Comparison of ENCODE assay signal across 2 cellular contexts in the genomic region with DNA sequence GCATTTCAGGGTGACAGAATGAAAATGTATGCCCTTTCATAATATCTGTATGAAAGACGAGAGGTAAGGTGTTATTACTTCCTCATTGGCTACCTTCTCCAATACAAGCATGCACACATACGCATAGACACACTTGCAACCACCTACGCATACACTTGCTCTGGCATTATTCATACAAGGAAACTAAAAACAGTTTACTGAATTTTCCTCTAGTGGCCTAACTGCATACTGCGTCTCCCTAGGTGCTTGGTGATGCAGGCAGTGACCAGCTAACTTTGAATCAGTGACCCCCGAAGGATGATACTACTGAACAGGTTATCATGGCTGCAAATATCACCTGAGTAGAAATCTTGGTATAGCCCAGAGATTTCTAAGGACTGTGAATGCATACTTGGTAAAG.
TF ChIP-seq lines count a peak whose summit lies in the region.

No MANE protein-coding gene starts in this region.

TF ChIP-seq in GM23338, 12 proteins besides CTCF, POLR2A, EP300 and RAD21 (continued from another document):
- TF ChIP-seq, protein P1, sequence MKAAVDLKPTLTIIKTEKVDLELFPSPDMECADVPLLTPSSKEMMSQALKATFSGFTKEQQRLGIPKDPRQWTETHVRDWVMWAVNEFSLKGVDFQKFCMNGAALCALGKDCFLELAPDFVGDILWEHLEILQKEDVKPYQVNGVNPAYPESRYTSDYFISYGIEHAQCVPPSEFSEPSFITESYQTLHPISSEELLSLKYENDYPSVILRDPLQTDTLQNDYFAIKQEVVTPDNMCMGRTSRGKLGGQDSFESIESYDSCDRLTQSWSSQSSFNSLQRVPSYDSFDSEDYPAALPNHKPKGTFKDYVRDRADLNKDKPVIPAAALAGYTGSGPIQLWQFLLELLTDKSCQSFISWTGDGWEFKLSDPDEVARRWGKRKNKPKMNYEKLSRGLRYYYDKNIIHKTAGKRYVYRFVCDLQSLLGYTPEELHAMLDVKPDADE (IDR thresholded peaks at IDR 0.05) = no peak
TF ChIP-seq in GM23338: peak in this region for 0.

TF ChIP-seq in WTC11, 78 proteins besides CTCF, POLR2A, EP300 and RAD21 (continued from another document):
- TF ChIP-seq, protein P2, sequence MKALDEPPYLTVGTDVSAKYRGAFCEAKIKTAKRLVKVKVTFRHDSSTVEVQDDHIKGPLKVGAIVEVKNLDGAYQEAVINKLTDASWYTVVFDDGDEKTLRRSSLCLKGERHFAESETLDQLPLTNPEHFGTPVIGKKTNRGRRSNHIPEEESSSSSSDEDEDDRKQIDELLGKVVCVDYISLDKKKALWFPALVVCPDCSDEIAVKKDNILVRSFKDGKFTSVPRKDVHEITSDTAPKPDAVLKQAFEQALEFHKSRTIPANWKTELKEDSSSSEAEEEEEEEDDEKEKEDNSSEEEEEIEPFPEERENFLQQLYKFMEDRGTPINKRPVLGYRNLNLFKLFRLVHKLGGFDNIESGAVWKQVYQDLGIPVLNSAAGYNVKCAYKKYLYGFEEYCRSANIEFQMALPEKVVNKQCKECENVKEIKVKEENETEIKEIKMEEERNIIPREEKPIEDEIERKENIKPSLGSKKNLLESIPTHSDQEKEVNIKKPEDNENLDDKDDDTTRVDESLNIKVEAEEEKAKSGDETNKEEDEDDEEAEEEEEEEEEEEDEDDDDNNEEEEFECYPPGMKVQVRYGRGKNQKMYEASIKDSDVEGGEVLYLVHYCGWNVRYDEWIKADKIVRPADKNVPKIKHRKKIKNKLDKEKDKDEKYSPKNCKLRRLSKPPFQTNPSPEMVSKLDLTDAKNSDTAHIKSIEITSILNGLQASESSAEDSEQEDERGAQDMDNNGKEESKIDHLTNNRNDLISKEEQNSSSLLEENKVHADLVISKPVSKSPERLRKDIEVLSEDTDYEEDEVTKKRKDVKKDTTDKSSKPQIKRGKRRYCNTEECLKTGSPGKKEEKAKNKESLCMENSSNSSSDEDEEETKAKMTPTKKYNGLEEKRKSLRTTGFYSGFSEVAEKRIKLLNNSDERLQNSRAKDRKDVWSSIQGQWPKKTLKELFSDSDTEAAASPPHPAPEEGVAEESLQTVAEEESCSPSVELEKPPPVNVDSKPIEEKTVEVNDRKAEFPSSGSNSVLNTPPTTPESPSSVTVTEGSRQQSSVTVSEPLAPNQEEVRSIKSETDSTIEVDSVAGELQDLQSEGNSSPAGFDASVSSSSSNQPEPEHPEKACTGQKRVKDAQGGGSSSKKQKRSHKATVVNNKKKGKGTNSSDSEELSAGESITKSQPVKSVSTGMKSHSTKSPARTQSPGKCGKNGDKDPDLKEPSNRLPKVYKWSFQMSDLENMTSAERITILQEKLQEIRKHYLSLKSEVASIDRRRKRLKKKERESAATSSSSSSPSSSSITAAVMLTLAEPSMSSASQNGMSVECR (CRISPR knock-in tag; IDR thresholded peaks at IDR 0.05; ENCODE audit: borderline replicate concordance) = no peak
- no peak for TF ChIP-seq ZNF263 (CRISPR knock-in tag; IDR thresholded peaks at IDR 0.05; ENCODE audit: low read depth)
- TF ChIP-seq, protein P3, sequence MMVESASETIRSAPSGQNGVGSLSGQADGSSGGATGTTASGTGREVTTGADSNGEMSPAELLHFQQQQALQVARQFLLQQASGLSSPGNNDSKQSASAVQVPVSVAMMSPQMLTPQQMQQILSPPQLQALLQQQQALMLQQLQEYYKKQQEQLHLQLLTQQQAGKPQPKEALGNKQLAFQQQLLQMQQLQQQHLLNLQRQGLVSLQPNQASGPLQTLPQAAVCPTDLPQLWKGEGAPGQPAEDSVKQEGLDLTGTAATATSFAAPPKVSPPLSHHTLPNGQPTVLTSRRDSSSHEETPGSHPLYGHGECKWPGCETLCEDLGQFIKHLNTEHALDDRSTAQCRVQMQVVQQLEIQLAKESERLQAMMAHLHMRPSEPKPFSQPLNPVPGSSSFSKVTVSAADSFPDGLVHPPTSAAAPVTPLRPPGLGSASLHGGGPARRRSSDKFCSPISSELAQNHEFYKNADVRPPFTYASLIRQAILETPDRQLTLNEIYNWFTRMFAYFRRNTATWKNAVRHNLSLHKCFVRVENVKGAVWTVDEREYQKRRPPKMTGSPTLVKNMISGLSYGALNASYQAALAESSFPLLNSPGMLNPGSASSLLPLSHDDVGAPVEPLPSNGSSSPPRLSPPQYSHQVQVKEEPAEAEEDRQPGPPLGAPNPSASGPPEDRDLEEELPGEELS (CRISPR knock-in tag; IDR thresholded peaks at IDR 0.05) = no peak
- no peak for TF ChIP-seq CBFB (CRISPR knock-in tag; IDR thresholded peaks at IDR 0.05; ENCODE audit: low read depth)
- TF ChIP-seq GRHL2 (CRISPR knock-in tag; IDR thresholded peaks at IDR 0.05; ENCODE audit: insufficient replicate concordance, severe bottlenecking) = no peak
- TF ChIP-seq ZNF232 (CRISPR knock-in tag; IDR thresholded peaks at IDR 0.05) = no peak
TF ChIP-seq in WTC11: peak in this region for 0.
